ENCODE assay signal across 21 cellular contexts in genomic region chr4:48841045-48841827, GRCh38. TPM values are rescaled to one million over a fixed set of nuclear protein-coding genes. Genes with fewer than 3 reads are reported as not detected.
A peak's percentile ranks its signal among the peaks of the same experiment; 100 is the strongest.
DNase-seq lines count a peak whose midpoint lies in the region; ATAC-seq and TF ChIP-seq lines count a peak whose summit lies in the region.
"Had no signal": no experiment of that assay in that cellular context is flagged by ENCODE, and none has a peak within 500 bp of the region (broad histone marks: within the 10 kb centered on the region; RNA-seq: fewer than 3 reads in every experiment).

No MANE protein-coding gene starts in this region.

- H3K27me3 Mint-ChIP-seq in natural killer cell (ENCODE audit: low read depth in 2 of 2) (no peaks in the 10 kb centered on the region), endodermal cell (ENCODE audit: insufficient read depth) (no peaks in the 10 kb centered on the region)
- no peaks in the 10 kb centered on the region for H3K27me3 Mint-ChIP-seq in natural killer cell treated with Interleukin-12 subunit alpha and Interleukin-12 subunit beta and Interleukin-15 and Interleukin-18, amount 100 ng/mL, for 72 hours
- H3K27me3 Mint-ChIP-seq in stimulated activated memory B cell treated with anti-CD40 and anti-IgM and Interleukin-4, amounts not matched to agents 10 μg/mL and 1 μg/mL and 100 μg/mL, for 72 hours, result no peaks in the 10 kb centered on the region
- H3K27me3 Mint-ChIP-seq: CD4-positive, alpha-beta memory T cell had no signal

- DNase-seq in natural killer cell (no peak), endodermal cell (no peak)
- no peak for DNase-seq in natural killer cell treated with Interleukin-12 subunit alpha and Interleukin-12 subunit beta and Interleukin-15 and Interleukin-18, amount 100 ng/mL, for 72 hours (ENCODE audit: low spot score)
- no peak for DNase-seq in activated CD8-positive, alpha-beta memory T cell treated with anti-CD3 and anti-CD28 coated beads, Interleukin-2, amount 50 U/mL, for 4 hours
- no peak for DNase-seq in stimulated activated CD4-positive, alpha-beta T cell treated with anti-CD3 and anti-CD28 coated beads, Interleukin-12 subunit alpha, Interleukin-12 subunit beta, amount 100 ng/mL, for 4 hours
- DNase-seq: CD4-positive, alpha-beta memory T cell; GDM1; IMR-90; NCI-H1105; NCI-H146; NCI-H2029; NCI-H2227 treated with DMSO at 0.1 percent for 48 hours; NCI-H510A; NCI-H748 treated with DMSO at 0.1 percent for 48 hours; SIG-M5; SK-N-SH had no signal

- H3K9ac ChIP-seq in HUES6 (ENCODE audit: low read length), result no peak overlapping the region
- no peak overlapping the region for H3K9ac ChIP-seq in endodermal cell (ENCODE audit: extremely low read depth, low read length, poor library complexity, severe bottlenecking)
- H3K9ac ChIP-seq: BLaER1 treated with 17β-estradiol and CSF1 and Interleukin-3, amounts not matched to agents 10 nM and 100 nM; SK-N-SH had no signal

- H3K27ac ChIP-seq in HUES6 (ENCODE audit: low read depth, low read length) (0 out of 2 replicates have a peak overlapping the region, but pooled peaks have one; percentile 3), endodermal cell (ENCODE audit: low read depth, low read length) (no peak overlapping the region)
- H3K27ac ChIP-seq: BLaER1 treated with 17β-estradiol and CSF1 and Interleukin-3, amounts not matched to agents 10 nM and 100 nM had no signal

- WGBS in endodermal cell (ENCODE audit: insufficient coverage in 1 of 2, insufficient read length in 1 of 2), 2 experiments, result 96 to 97% methylated on average over 5 to 9 of the region's 9 CpGs

- H3K4me3 ChIP-seq in HUES6 (ENCODE audit: low read depth, low read length), result no peak overlapping the region
- no peak overlapping the region for H3K4me3 ChIP-seq in endodermal cell (ENCODE audit: low read length)
- H3K4me3 ChIP-seq: BLaER1 treated with 17β-estradiol and CSF1 and Interleukin-3, amounts not matched to agents 10 nM and 100 nM; HAP-1 had no signal

- H3K9me3 Mint-ChIP-seq in natural killer cell (no peaks in the 10 kb centered on the region), endodermal cell (no peaks in the 10 kb centered on the region)
- H3K9me3 Mint-ChIP-seq in natural killer cell treated with Interleukin-12 subunit alpha and Interleukin-12 subunit beta and Interleukin-15 and Interleukin-18, amount 100 ng/mL, for 72 hours, result no peaks in the 10 kb centered on the region
- H3K9me3 Mint-ChIP-seq in stimulated activated memory B cell treated with anti-CD40 and anti-IgM and Interleukin-4, amounts not matched to agents 10 μg/mL and 1 μg/mL and 100 μg/mL, for 72 hours, result no peaks in the 10 kb centered on the region

- H3K4me1 Mint-ChIP-seq in natural killer cell, result peaks cover 16% of the 10 kb centered on the region in 2 donors
- peaks cover 13 to 14% of the 10 kb centered on the region in 2 donors for H3K4me1 Mint-ChIP-seq in natural killer cell treated with Interleukin-12 subunit alpha and Interleukin-12 subunit beta and Interleukin-15 and Interleukin-18, amount 100 ng/mL, for 72 hours (ENCODE audit: low read depth in 2 of 2)
- H3K4me1 Mint-ChIP-seq in endodermal cell, result peaks cover 5% of the 10 kb centered on the region
- H3K4me1 Mint-ChIP-seq in stimulated activated memory B cell treated with anti-CD40 and anti-IgM and Interleukin-4, amounts not matched to agents 10 μg/mL and 1 μg/mL and 100 μg/mL, for 72 hours, result peaks cover 4% of the 10 kb centered on the region

- peak overlapping the region; percentile 10 to 25 for H3K27ac Mint-ChIP-seq in natural killer cell
- H3K27ac Mint-ChIP-seq in natural killer cell treated with Interleukin-12 subunit alpha and Interleukin-12 subunit beta and Interleukin-15 and Interleukin-18, amount 100 ng/mL, for 72 hours, result no peak overlapping the region
- peak overlapping the region; percentile 56 for H3K27ac Mint-ChIP-seq in endodermal cell
- no peak overlapping the region for H3K27ac Mint-ChIP-seq in stimulated activated memory B cell treated with anti-CD40 and anti-IgM and Interleukin-4, amounts not matched to agents 10 μg/mL and 1 μg/mL and 100 μg/mL, for 72 hours

- ATAC-seq in natural killer cell, result no peak
- ATAC-seq in natural killer cell treated with Interleukin-12 subunit alpha and Interleukin-12 subunit beta and Interleukin-15 and Interleukin-18, amount 100 ng/mL, for 72 hours, result no peak
- no peak for ATAC-seq in stimulated activated memory B cell treated with anti-CD40 and anti-IgM and Interleukin-4, amounts not matched to agents 10 μg/mL and 1 μg/mL and 100 μg/mL, for 72 hours
- ATAC-seq: Panc1 had no signal

- H3K36me3 ChIP-seq in HUES6 (ENCODE audit: control insufficient read depth, insufficient read depth, low read length) (peaks cover 92% of the 10 kb centered on the region), endodermal cell (ENCODE audit: control insufficient read depth, insufficient read depth, low read length) (peaks cover 96% of the 10 kb centered on the region)

- H3K36me3 Mint-ChIP-seq in natural killer cell (peaks cover 11% of the 10 kb centered on the region), endodermal cell (ENCODE audit: low read depth) (peaks cover 74% of the 10 kb centered on the region)
- H3K36me3 Mint-ChIP-seq in natural killer cell treated with Interleukin-12 subunit alpha and Interleukin-12 subunit beta and Interleukin-15 and Interleukin-18, amount 100 ng/mL, for 72 hours, result peaks cover 28% of the 10 kb centered on the region
- peaks cover 62% of the 10 kb centered on the region for H3K36me3 Mint-ChIP-seq in stimulated activated memory B cell treated with anti-CD40 and anti-IgM and Interleukin-4, amounts not matched to agents 10 μg/mL and 1 μg/mL and 100 μg/mL, for 72 hours

- TF ChIP-seq CTCF in natural killer cell (IDR thresholded peaks at IDR 0.05), result no peak
- TF ChIP-seq CTCF in endodermal cell (conservative IDR thresholded peaks at IDR 0.05), result no peak

- H3K27me3 ChIP-seq in HUES6 (ENCODE audit: control insufficient read depth, insufficient read depth, low read length) (no peaks in the 10 kb centered on the region), endodermal cell (ENCODE audit: control insufficient read depth, insufficient read depth, low read length, poor library complexity, severe bottlenecking) (no peaks in the 10 kb centered on the region)
- H3K27me3 ChIP-seq: BLaER1 treated with 17β-estradiol and CSF1 and Interleukin-3, amounts not matched to agents 10 nM and 100 nM had no signal

- H3K9me3 ChIP-seq in HUES6 (ENCODE audit: control insufficient read depth, insufficient read depth, low read depth, low read length) (no peaks in the 10 kb centered on the region), endodermal cell (ENCODE audit: control insufficient read depth, low read length) (no peaks in the 10 kb centered on the region)
- H3K9me3 ChIP-seq: HAP-1, SK-N-SH had no signal

- H3K4me1 ChIP-seq in HUES6 (ENCODE audit: control insufficient read depth, insufficient read depth, low read length) (no peaks in the 10 kb centered on the region), endodermal cell (ENCODE audit: control insufficient read depth, insufficient read depth, low read length) (no peaks in the 10 kb centered on the region)
- H3K4me1 ChIP-seq: BLaER1 treated with 17β-estradiol and CSF1 and Interleukin-3, amounts not matched to agents 10 nM and 100 nM had no signal

- intact Hi-C loops in natural killer cell (cut with micrococcal nuclease), result no loop called here

- H3K4me3 Mint-ChIP-seq in natural killer cell (no peak overlapping the region), endodermal cell (no peak overlapping the region)
- H3K4me3 Mint-ChIP-seq in natural killer cell treated with Interleukin-12 subunit alpha and Interleukin-12 subunit beta and Interleukin-15 and Interleukin-18, amount 100 ng/mL, for 72 hours, result no peak overlapping the region
- no peak overlapping the region for H3K4me3 Mint-ChIP-seq in stimulated activated memory B cell treated with anti-CD40 and anti-IgM and Interleukin-4, amounts not matched to agents 10 μg/mL and 1 μg/mL and 100 μg/mL, for 72 hours
- H3K4me3 Mint-ChIP-seq: CD4-positive, alpha-beta memory T cell had no signal

RNA-seq across cellular contexts. Expression of gene OCIAD1, which starts 10.3 kb away (rescaled TPM):
- 100 to 1,000 TPM in 1 of 3 donors, 10 to 100 TPM in 2; 91.4 to 117 (median 93.7) TPM for total RNA-seq in natural killer cell
- total RNA-seq in natural killer cell treated with Interleukin-12 subunit alpha and Interleukin-12 subunit beta and Interleukin-15 and Interleukin-18, amount 100 ng/mL, for 72 hours, result 100 to 1,000 TPM in 1 of 2 donors, 10 to 100 TPM in 1; 93.9 to 104 TPM
- 100 to 1,000 TPM; 148 to 152 TPM for total RNA-seq in endodermal cell
- polyA plus RNA-seq in endodermal cell (2013, experiment 1 of 2), result 137 TPM
- polyA plus RNA-seq in endodermal cell (2013, experiment 2 of 2), result 127 TPM

Comparison
In these comparisons a context has a peak if more than half of its experiments do, and no peak if none do; other contexts are left out.
1. H3K27ac Mint-ChIP-seq: peak in natural killer cell (2 of 2) and endodermal cell (single experiment); none in natural killer cell treated with Interleukin-12 subunit alpha and Interleukin-12 subunit beta and Interleukin-15 and Interleukin-18, amount 100 ng/mL, for 72 hours (0 of 2) and stimulated activated memory B cell treated with anti-CD40 and anti-IgM and Interleukin-4, amounts not matched to agents 10 μg/mL and 1 μg/mL and 100 μg/mL, for 72 hours (single experiment).